10 cellular contexts compared by ENCODE assay signal in genomic region chr17:39757931-39758873, GRCh38. TPM values are rescaled to one million over a fixed set of nuclear protein-coding genes. Genes with fewer than 3 reads are reported as not detected.
DNase-seq lines count a peak whose midpoint lies in the region; ATAC-seq, FAIRE-seq and TF ChIP-seq lines count a peak whose summit lies in the region.
"Had no signal": no experiment of that assay in that cellular context is flagged by ENCODE, and none has a peak within 500 bp of the region (broad histone marks: within the 10 kb centered on the region; RNA-seq: fewer than 3 reads in every experiment).

No MANE protein-coding gene starts in this region.

- H3K27ac ChIP-seq in HepG2 (ENCODE audit: extremely low read length, insufficient read depth, low read length) (no peak overlapping the region), right lobe of liver (no peak overlapping the region), thymus (ENCODE audit: low read depth) (peak overlapping the region; percentile 1), neuronal stem cell (replicated peaks; ENCODE audit: low read length) (no peak overlapping the region)

- ATAC-seq in HepG2 (no peak), right lobe of liver (no peak)
- peak; percentile 5 for ATAC-seq in central memory CD8-positive, alpha-beta T cell (replicated peaks; ENCODE audit: extremely low read depth, poor library complexity, severe bottlenecking)
- ATAC-seq: PC-3 had no signal

- H3K9me3 ChIP-seq in HepG2 (ENCODE audit: low read length) = no peaks in the 10 kb centered on the region
- H3K9me3 ChIP-seq in right lobe of liver = no peaks in the 10 kb centered on the region
- H3K9me3 ChIP-seq in thymus (ENCODE audit: control insufficient read depth) = no peaks in the 10 kb centered on the region
- peaks cover 0 to under 1% of the 10 kb centered on the region in 2 donors for H3K9me3 ChIP-seq in neuronal stem cell (replicated peaks in 1 of 2; ENCODE audit: control insufficient read depth in 2 of 2, insufficient read depth in 1 of 2, low read depth in 1 of 2, low read length in 2 of 2)

- H3K9ac ChIP-seq in HepG2 (ENCODE audit: insufficient read depth, low read depth, low read length) = no peak overlapping the region
- no peak overlapping the region for H3K9ac ChIP-seq in neuronal stem cell (ENCODE audit: low read depth, low read length, poor library complexity)

- H4K20me1 ChIP-seq in HepG2 (ENCODE audit: insufficient read depth, low read length) = no peaks in the 10 kb centered on the region

- no peaks in the 10 kb centered on the region for H3K27me3 Mint-ChIP-seq in central memory CD8-positive, alpha-beta T cell

- H3K14ac ChIP-seq in neuronal stem cell (ENCODE audit: low read length) = no peak overlapping the region

- intact Hi-C loops in HepG2 (cut with micrococcal nuclease; ENCODE audit: unreplicated experiment) = no loop called here
- intact Hi-C loops in right lobe of liver (cut with DNase I) = loop anchor here in 1 of 2 donors (10.0 kb wide), 1 partner anchor 217 kb away; no protein-coding TSS in a partner anchor

- H2BK120ac ChIP-seq in neuronal stem cell (ENCODE audit: low read depth, low read length) = no peak overlapping the region

- H3K4me2 ChIP-seq in HepG2 (ENCODE audit: low read depth, low read length) (no peak overlapping the region), neuronal stem cell (ENCODE audit: insufficient read depth, low read length, poor library complexity, severe bottlenecking) (no peak overlapping the region)

- CTCF ChIA-PET in HepG2 (lab: Yijun Ruan, JAX; ENCODE audit: low intra/inter-chr PET ratio, low total read pairs) = no interaction called here

- H3K4me3 ChIP-seq in HepG2 (replicated peaks in 1 of 3; ENCODE audit: insufficient read depth in 1 of 3, low read depth in 2 of 3, low read length in 3 of 3) (no peak overlapping the region), right lobe of liver (no peak overlapping the region), thymus (ENCODE audit: low read length) (no peak overlapping the region), neuronal stem cell (ENCODE audit: low read length in 2 of 2) (no peak overlapping the region)

- no peaks in the 10 kb centered on the region for H3K79me1 ChIP-seq in neuronal stem cell (ENCODE audit: low read depth, low read length)

- H3K79me2 ChIP-seq in HepG2 (ENCODE audit: insufficient read depth, low read length) = no peaks in the 10 kb centered on the region

- H3K27me3 ChIP-seq in HepG2 (ENCODE audit: control insufficient read depth in 1 of 2, insufficient read depth in 2 of 2, low read length in 2 of 2) (peaks cover 7 to 59% of the 10 kb centered on the region in 2 experiments), right lobe of liver (no peaks in the 10 kb centered on the region), thymus (ENCODE audit: control insufficient read depth, insufficient read depth) (no peaks in the 10 kb centered on the region), neuronal stem cell (ENCODE audit: control insufficient read depth in 3 of 3, insufficient read depth in 3 of 3, low read depth in 1 of 3, low read length in 3 of 3) (peaks cover 0 to 59% (median 16%) of the 10 kb centered on the region in 3 experiments)

- DNase-seq in HepG2 (ENCODE audit: low spot score) (no peak), right lobe of liver (no peak), NCI-H226 (no peak), NCI-H146 treated with DMSO at 0.1 percent for 48 hours (lab: John Stamatoyannopoulos, UW; ENCODE audit: unreplicated experiment) (no peak), neuronal stem cell (ENCODE audit: low spot score) (no peak)
- peak; percentile 50 for DNase-seq in activated CD4-positive, alpha-beta T cell treated with anti-CD3 and anti-CD28 coated beads, Interleukin-2, amount 50 U/mL, for 1 hour
- peak in 1 of 2 donors; percentile 52 for DNase-seq in central memory CD8-positive, alpha-beta T cell (ENCODE audit: low spot score in 2 of 2)
- DNase-seq: PC-3, retina had no signal

- 32% methylated on average over 12 of the region's 12 CpGs for WGBS in HepG2 (ENCODE audit: low lambda C conversion rate)
- 60% methylated on average over 12 of the region's 12 CpGs for WGBS in right lobe of liver (ENCODE audit: insufficient coverage, low coverage, low lambda C conversion rate, missing lambda C conversion rate)
- 53% methylated on average over 12 of the region's 12 CpGs for WGBS in thymus
- WGBS in neuronal stem cell (ENCODE audit: extremely low coverage in 2 of 2, insufficient read length in 2 of 2, insufficient replicate concordance in 1 of 2), 2 donors = no CpG with 5 or more reads among the region's 12 CpGs

- no peak for TF ChIP-seq RAD21 in HepG2 (CRISPR knock-in tag; IDR thresholded peaks at IDR 0.05)

- BruUV-seq in HepG2 (replicated peaks; lab: Mats Ljungman, UMichigan) = no TSS peak

- H2BK12ac ChIP-seq in neuronal stem cell (ENCODE audit: low read length) = no peak overlapping the region

- TF ChIP-seq POLR2A in HepG2 (IDR thresholded peaks at IDR 0.05; ENCODE audit: insufficient read depth in 1 of 2, low read depth in 2 of 2, low read length in 2 of 2) (no peak), right lobe of liver (IDR thresholded peaks at IDR 0.05) (no peak)

- no peak overlapping the region for H3K23ac ChIP-seq in neuronal stem cell (ENCODE audit: low read depth, low read length, poor library complexity)

- H4K8ac ChIP-seq in neuronal stem cell (ENCODE audit: low read depth, low read length) = no peak overlapping the region

- H4K91ac ChIP-seq in neuronal stem cell (ENCODE audit: low read depth, low read length, poor library complexity) = no peak overlapping the region

- H3K4me1 ChIP-seq in HepG2 (ENCODE audit: insufficient read depth, low read length) (peaks cover 45% of the 10 kb centered on the region), right lobe of liver (peaks cover 0 to 13% (median 2%) of the 10 kb centered on the region in 4 donors), thymus (ENCODE audit: control insufficient read depth, insufficient read depth, low read length) (peaks cover 57% of the 10 kb centered on the region), neuronal stem cell (ENCODE audit: control insufficient read depth in 2 of 2, insufficient read depth in 1 of 2, low read depth in 1 of 2, low read length in 2 of 2) (peaks cover 2 to 4% of the 10 kb centered on the region in 2 donors)

- in situ Hi-C loops in HepG2 (cut with HindIII; ENCODE audit: extremely low pct_ligation_motif_present, low pct_unique_long_range_greater_than_20kb) = no loop called here

- H3K27ac Mint-ChIP-seq in central memory CD8-positive, alpha-beta T cell (ENCODE audit: low read depth) = peak overlapping the region; percentile 89

- H3K4me1 Mint-ChIP-seq in central memory CD8-positive, alpha-beta T cell = peaks cover 65% of the 10 kb centered on the region

- no peak overlapping the region for H3K18ac ChIP-seq in neuronal stem cell (ENCODE audit: low read length)

- no peak overlapping the region for H3K4ac ChIP-seq in neuronal stem cell (ENCODE audit: low read length)

- no peaks in the 10 kb centered on the region for H3K36me3 ChIP-seq in HepG2 (replicated peaks in 1 of 2; ENCODE audit: control insufficient read depth in 1 of 2, insufficient read depth in 2 of 2, low read length in 2 of 2)
- H3K36me3 ChIP-seq in right lobe of liver = no peaks in the 10 kb centered on the region
- peaks cover 9% of the 10 kb centered on the region for H3K36me3 ChIP-seq in thymus (ENCODE audit: control insufficient read depth, insufficient read depth)
- H3K36me3 ChIP-seq in neuronal stem cell (replicated peaks in 1 of 2; ENCODE audit: control insufficient read depth in 2 of 2, insufficient read depth in 2 of 2, low read length in 2 of 2) = no peaks in the 10 kb centered on the region

- peak overlapping the region; percentile 65 for H3K4me3 Mint-ChIP-seq in central memory CD8-positive, alpha-beta T cell

- H2AFZ ChIP-seq in HepG2 (ENCODE audit: low read length) (no peak overlapping the region), neuronal stem cell (ENCODE audit: low read length) (no peak overlapping the region)

- no peak overlapping the region for H2AK5ac ChIP-seq in neuronal stem cell (ENCODE audit: low read depth, low read length)

- POLR2A ChIA-PET in HepG2 (lab: Yijun Ruan, JAX) = no interaction called here

- H3K9me3 Mint-ChIP-seq in central memory CD8-positive, alpha-beta T cell = no peaks in the 10 kb centered on the region

- no peak for FAIRE-seq in HepG2 (lab: Jason Lieb, UNC)

- TF ChIP-seq CTCF in HepG2 (CRISPR knock-in tag; IDR thresholded peaks at IDR 0.05) = no peak
- no peak for TF ChIP-seq CTCF in right lobe of liver (IDR thresholded peaks at IDR 0.05)

- TF ChIP-seq EP300 in HepG2 (IDR thresholded peaks at IDR 0.05; ENCODE audit: low read depth in 2 of 2, low read length in 2 of 2) = no peak
- TF ChIP-seq EP300 in HepG2 (CRISPR knock-in tag; IDR thresholded peaks at IDR 0.05; ENCODE audit: borderline replicate concordance) = no peak

- peaks cover 45% of the 10 kb centered on the region for H3K36me3 Mint-ChIP-seq in central memory CD8-positive, alpha-beta T cell (ENCODE audit: insufficient read depth)

- no peak overlapping the region for H2BK5ac ChIP-seq in neuronal stem cell (ENCODE audit: low read length)

- H2BK15ac ChIP-seq in neuronal stem cell (ENCODE audit: low read length) = no peak overlapping the region

RNA-seq across cellular contexts. Expression of gene GRB7, which starts 20.5 kb away (rescaled TPM):
- 41.7 and 60.2 TPM in 2 replicates for total RNA-seq in HepG2 (2016; rRNA removed; fragmentation: Illumina TruSeq; extraction: Trizol)
- 17.9 and 20.4 TPM in 2 replicates for total RNA-seq in HepG2 (2016; cell fraction: cytosol; rRNA removed; fragmentation: Illumina TruSeq; extraction: Trizol; ENCODE audit: low read depth)
- total RNA-seq in HepG2 (2016; cell fraction: insoluble cytoplasmic fraction; rRNA removed; fragmentation: Illumina TruSeq; extraction: Trizol) = 38.5 and 64.6 TPM in 2 replicates
- 31.4 and 31.5 TPM in 2 replicates for total RNA-seq in HepG2 (2016; cell fraction: membrane; rRNA removed; fragmentation: Illumina TruSeq; extraction: Trizol)
- 57.0 and 59.4 TPM in 2 replicates for total RNA-seq in HepG2 (2016; cell fraction: nucleus; rRNA removed; fragmentation: Illumina TruSeq; extraction: Trizol)
- polyA plus RNA-seq in HepG2 (2011; rRNA removed) = 77.7 and 92.3 TPM in 2 replicates
- 36.7 and 60.1 TPM in 2 replicates for polyA plus RNA-seq in HepG2 (2011; cell fraction: cytosol; rRNA removed)
- polyA plus RNA-seq in HepG2 (2011; cell fraction: nucleus; rRNA removed) = 319 and 344 TPM in 2 replicates
- 60.9 and 73.8 TPM in 2 replicates for polyA plus RNA-seq in HepG2 (2012)
- polyA plus RNA-seq in HepG2 (2016; cell fraction: cytosol; fragmentation: Illumina TruSeq; extraction: Trizol; ENCODE audit: low read depth) = 8.5 and 8.6 TPM in 2 replicates
- polyA plus RNA-seq in HepG2 (2016; cell fraction: insoluble cytoplasmic fraction; fragmentation: Illumina TruSeq; extraction: Trizol; ENCODE audit: low read depth) = 45.6 and 58.3 TPM in 2 replicates
- 13.3 and 14.8 TPM in 2 replicates for polyA plus RNA-seq in HepG2 (2016; cell fraction: membrane; fragmentation: Illumina TruSeq; extraction: Trizol; ENCODE audit: low read depth)
- polyA plus RNA-seq in HepG2 (2016; cell fraction: nucleus; fragmentation: Illumina TruSeq; extraction: Trizol; ENCODE audit: insufficient read depth, low read depth) = 147 and 156 TPM in 2 replicates
- 9.1 and 160 TPM in 2 replicates for polyA minus RNA-seq in HepG2 (2011; rRNA and poly(A)+ RNA removed; ENCODE audit: low replicate concordance)
- polyA minus RNA-seq in HepG2 (2011; cell fraction: cytosol; rRNA and poly(A)+ RNA removed) = 55.8 and 65.9 TPM in 2 replicates
- polyA minus RNA-seq in HepG2 (2011; cell fraction: nucleus; rRNA and poly(A)+ RNA removed) = 80.7 and 95.9 TPM in 2 replicates
- 10 to 100 TPM in 2 of 6 experiments, 1 to 10 TPM in 4; 2.1 to 10.9 (median 7.5) TPM for total RNA-seq in right lobe of liver
- 4.1 TPM for polyA plus RNA-seq in thymus
- 5.9 TPM for polyA plus RNA-seq in neuronal stem cell (2013, experiment 1 of 2)
- 5.9 TPM for polyA plus RNA-seq in neuronal stem cell (2013, experiment 2 of 2)

RNA-seq across cellular contexts. Expression of gene MIEN1, which starts 27.9 kb away (rescaled TPM):
- 40.6 and 48.6 TPM in 2 replicates for total RNA-seq in HepG2 (2016; rRNA removed; fragmentation: Illumina TruSeq; extraction: Trizol)
- total RNA-seq in HepG2 (2016; cell fraction: cytosol; rRNA removed; fragmentation: Illumina TruSeq; extraction: Trizol; ENCODE audit: low read depth) = 50.1 and 73.7 TPM in 2 replicates
- total RNA-seq in HepG2 (2016; cell fraction: insoluble cytoplasmic fraction; rRNA removed; fragmentation: Illumina TruSeq; extraction: Trizol) = 43.9 and 49.0 TPM in 2 replicates
- 66.3 and 82.4 TPM in 2 replicates for total RNA-seq in HepG2 (2016; cell fraction: membrane; rRNA removed; fragmentation: Illumina TruSeq; extraction: Trizol)
- total RNA-seq in HepG2 (2016; cell fraction: nucleus; rRNA removed; fragmentation: Illumina TruSeq; extraction: Trizol) = 18.4 and 23.7 TPM in 2 replicates
- polyA plus RNA-seq in HepG2 (2011; rRNA removed) = 56.6 and 68.2 TPM in 2 replicates
- polyA plus RNA-seq in HepG2 (2011; cell fraction: cytosol; rRNA removed) = 62.1 and 67.0 TPM in 2 replicates
- 27.3 and 39.8 TPM in 2 replicates for polyA plus RNA-seq in HepG2 (2011; cell fraction: nucleus; rRNA removed)
- polyA plus RNA-seq in HepG2 (2012) = 38.6 and 44.5 TPM in 2 replicates
- polyA plus RNA-seq in HepG2 (2016; cell fraction: cytosol; fragmentation: Illumina TruSeq; extraction: Trizol; ENCODE audit: low read depth) = 106 and 131 TPM in 2 replicates
- polyA plus RNA-seq in HepG2 (2016; cell fraction: insoluble cytoplasmic fraction; fragmentation: Illumina TruSeq; extraction: Trizol; ENCODE audit: low read depth) = 73.3 and 81.4 TPM in 2 replicates
- polyA plus RNA-seq in HepG2 (2016; cell fraction: membrane; fragmentation: Illumina TruSeq; extraction: Trizol; ENCODE audit: low read depth) = 100 and 131 TPM in 2 replicates
- 45.4 and 54.1 TPM in 2 replicates for polyA plus RNA-seq in HepG2 (2016; cell fraction: nucleus; fragmentation: Illumina TruSeq; extraction: Trizol; ENCODE audit: insufficient read depth, low read depth)
- 30.0 and 48.1 TPM in 2 replicates for polyA minus RNA-seq in HepG2 (2011; rRNA and poly(A)+ RNA removed; ENCODE audit: low replicate concordance)
- 11.5 and 16.0 TPM in 2 replicates for polyA minus RNA-seq in HepG2 (2011; cell fraction: cytosol; rRNA and poly(A)+ RNA removed)
- polyA minus RNA-seq in HepG2 (2011; cell fraction: nucleus; rRNA and poly(A)+ RNA removed) = 10.6 and 14.7 TPM in 2 replicates
- total RNA-seq in right lobe of liver = 10 to 100 TPM; 23.1 to 61.6 (median 29.0) TPM
- 84.3 TPM for polyA plus RNA-seq in thymus
- 78.7 TPM for polyA plus RNA-seq in neuronal stem cell (2013, experiment 1 of 2)
- 72.6 TPM for polyA plus RNA-seq in neuronal stem cell (2013, experiment 2 of 2)

RNA-seq across cellular contexts. Expression of gene ERBB2, which starts 58.3 kb away (rescaled TPM):
- 30.2 and 64.1 TPM in 2 replicates for total RNA-seq in HepG2 (2016; rRNA removed; fragmentation: Illumina TruSeq; extraction: Trizol)
- 29.4 and 32.0 TPM in 2 replicates for total RNA-seq in HepG2 (2016; cell fraction: cytosol; rRNA removed; fragmentation: Illumina TruSeq; extraction: Trizol; ENCODE audit: low read depth)
- 24.5 and 63.0 TPM in 2 replicates for total RNA-seq in HepG2 (2016; cell fraction: insoluble cytoplasmic fraction; rRNA removed; fragmentation: Illumina TruSeq; extraction: Trizol)
- total RNA-seq in HepG2 (2016; cell fraction: membrane; rRNA removed; fragmentation: Illumina TruSeq; extraction: Trizol) = 21.8 and 22.8 TPM in 2 replicates
- 81.6 and 99.0 TPM in 2 replicates for total RNA-seq in HepG2 (2016; cell fraction: nucleus; rRNA removed; fragmentation: Illumina TruSeq; extraction: Trizol)
- polyA plus RNA-seq in HepG2 (2011; rRNA removed) = 57.7 and 77.7 TPM in 2 replicates
- 36.7 and 42.6 TPM in 2 replicates for polyA plus RNA-seq in HepG2 (2011; cell fraction: cytosol; rRNA removed)
- polyA plus RNA-seq in HepG2 (2011; cell fraction: nucleus; rRNA removed) = 210 and 211 TPM in 2 replicates
- 69.2 and 69.6 TPM in 2 replicates for polyA plus RNA-seq in HepG2 (2012)
- 4.2 and 4.3 TPM in 2 replicates for polyA plus RNA-seq in HepG2 (2016; cell fraction: cytosol; fragmentation: Illumina TruSeq; extraction: Trizol; ENCODE audit: low read depth)
- 25.3 and 32.1 TPM in 2 replicates for polyA plus RNA-seq in HepG2 (2016; cell fraction: insoluble cytoplasmic fraction; fragmentation: Illumina TruSeq; extraction: Trizol; ENCODE audit: low read depth)
- polyA plus RNA-seq in HepG2 (2016; cell fraction: membrane; fragmentation: Illumina TruSeq; extraction: Trizol; ENCODE audit: low read depth) = 8.5 and 9.9 TPM in 2 replicates
- polyA plus RNA-seq in HepG2 (2016; cell fraction: nucleus; fragmentation: Illumina TruSeq; extraction: Trizol; ENCODE audit: insufficient read depth, low read depth) = 149 and 153 TPM in 2 replicates
- polyA minus RNA-seq in HepG2 (2011; rRNA and poly(A)+ RNA removed; ENCODE audit: low replicate concordance) = 39.8 and 292 TPM in 2 replicates
- 52.4 and 60.7 TPM in 2 replicates for polyA minus RNA-seq in HepG2 (2011; cell fraction: cytosol; rRNA and poly(A)+ RNA removed)
- 58.8 and 83.7 TPM in 2 replicates for polyA minus RNA-seq in HepG2 (2011; cell fraction: nucleus; rRNA and poly(A)+ RNA removed)
- total RNA-seq in right lobe of liver = 10 to 100 TPM in 5 of 6 experiments, 1 to 10 TPM in 1; 8.9 to 40.4 (median 26.2) TPM
- 14.3 TPM for polyA plus RNA-seq in thymus
- 69.2 TPM for polyA plus RNA-seq in neuronal stem cell (2013, experiment 1 of 2)
- 69.0 TPM for polyA plus RNA-seq in neuronal stem cell (2013, experiment 2 of 2)
